12 cellular contexts compared by ENCODE assay signal in the genomic region with DNA sequence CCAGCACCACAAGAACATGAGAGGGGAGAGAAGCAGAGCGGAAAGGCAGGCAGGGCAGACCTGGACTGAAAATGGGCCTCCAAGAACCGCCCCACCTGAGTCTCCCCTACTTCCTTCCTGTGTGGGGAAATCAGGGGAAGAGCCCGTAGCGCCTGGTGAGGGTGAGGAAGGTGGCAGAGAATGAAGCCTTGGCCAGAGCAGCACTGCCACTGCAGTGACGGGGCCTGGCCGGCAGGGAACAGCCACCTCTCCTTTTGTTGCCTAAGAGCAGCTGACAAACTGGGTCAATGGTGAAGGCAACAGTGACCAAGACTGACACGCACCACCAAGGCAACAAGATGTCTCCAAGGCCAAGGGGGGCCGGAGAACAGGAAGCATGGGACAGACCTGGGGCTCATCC. TPM values are rescaled to one million over a fixed set of nuclear protein-coding genes. Genes with fewer than 3 reads are reported as not detected.
DNase-seq lines count a peak whose midpoint lies in the region; ATAC-seq and TF ChIP-seq lines count a peak whose summit lies in the region.
"Had no signal": no experiment of that assay in that cellular context is flagged by ENCODE, and none has a peak within 500 bp of the region (broad histone marks: within the 10 kb centered on the region; RNA-seq: fewer than 3 reads in every experiment).

No MANE protein-coding gene starts in this region.

- H3K27me3 Mint-ChIP-seq in Caco-2 (ENCODE audit: insufficient read depth, unreplicated experiment): no peaks in the 10 kb centered on the region
- no peaks in the 10 kb centered on the region for H3K27me3 Mint-ChIP-seq in naive thymus-derived CD8-positive, alpha-beta T cell
- no peaks in the 10 kb centered on the region for H3K27me3 Mint-ChIP-seq in activated CD4-positive, alpha-beta T cell treated with anti-CD3 and anti-CD28 coated beads for 36 hours
- H3K27me3 Mint-ChIP-seq: central memory CD8-positive, alpha-beta T cell had no signal

- H3K36me3 Mint-ChIP-seq in Caco-2 (ENCODE audit: insufficient read depth, unreplicated experiment): peaks cover 15% of the 10 kb centered on the region
- H3K36me3 Mint-ChIP-seq in naive thymus-derived CD8-positive, alpha-beta T cell: no peaks in the 10 kb centered on the region
- no peaks in the 10 kb centered on the region for H3K36me3 Mint-ChIP-seq in activated CD4-positive, alpha-beta T cell treated with anti-CD3 and anti-CD28 coated beads for 36 hours (ENCODE audit: low read depth)

- no peaks in the 10 kb centered on the region for H3K79me2 ChIP-seq in Loucy (ENCODE audit: insufficient read depth, low read length)

- no peaks in the 10 kb centered on the region for H3K9me3 Mint-ChIP-seq in Caco-2 (ENCODE audit: unreplicated experiment)
- H3K9me3 Mint-ChIP-seq in naive thymus-derived CD8-positive, alpha-beta T cell: no peaks in the 10 kb centered on the region
- H3K9me3 Mint-ChIP-seq in activated CD4-positive, alpha-beta T cell treated with anti-CD3 and anti-CD28 coated beads for 36 hours (ENCODE audit: low read depth): no peaks in the 10 kb centered on the region
- H3K9me3 Mint-ChIP-seq: central memory CD8-positive, alpha-beta T cell had no signal

- no peak overlapping the region for H3K9ac ChIP-seq in Loucy (ENCODE audit: low read depth, low read length, poor library complexity, severe bottlenecking)

- peak; percentile 71 for ATAC-seq in GM21825 (IDR thresholded peaks at IDR 0.05; ENCODE audit: unreplicated experiment)
- no peak for ATAC-seq in naive thymus-derived CD8-positive, alpha-beta T cell
- ATAC-seq in activated CD4-positive, alpha-beta T cell treated with anti-CD3 and anti-CD28 coated beads for 36 hours: no peak
- ATAC-seq: activated CD4-positive, CD25-positive, alpha-beta regulatory T cell treated with anti-CD3 and anti-CD28 coated beads, Interleukin-2, amount 50 U/mL, for 24 hours had no signal

- no peaks in the 10 kb centered on the region for H3F3A ChIP-seq in Loucy (ENCODE audit: low read depth)

- POLR2A ChIA-PET in Caco-2 (lab: Charles Lee): no interaction called here
- POLR2A ChIA-PET in naive thymus-derived CD8-positive, alpha-beta T cell (lab: Charles Lee): no interaction called here
- POLR2A ChIA-PET in activated CD4-positive, alpha-beta T cell treated with anti-CD3 and anti-CD28 coated beads for 36 hours (lab: Charles Lee): no interaction called here

- H3K27ac ChIP-seq in ovary: no peak overlapping the region

- CTCF ChIA-PET in Caco-2 (lab: Charles Lee): no interaction called here
- CTCF ChIA-PET in activated CD4-positive, alpha-beta T cell treated with anti-CD3 and anti-CD28 coated beads for 36 hours (lab: Charles Lee): no interaction called here

- H4K20me1 ChIP-seq in Loucy (ENCODE audit: insufficient read depth, low read length, poor library complexity, severe bottlenecking): no peaks in the 10 kb centered on the region

- peak overlapping the region; percentile 39; the same call in 1 of the 2 replicates for H2AFZ ChIP-seq in Loucy (ENCODE audit: low read length)

- intact Hi-C loops in Caco-2 (cut with micrococcal nuclease; ENCODE audit: unreplicated experiment) (no loop called here), ovary (cut with DNase I) (no loop called here)
- intact Hi-C loops in activated CD4-positive, alpha-beta T cell treated with anti-CD3 and anti-CD28 coated beads for 36 hours (cut with DNase I, micrococcal nuclease): no loop called here

- TF ChIP-seq CTCF in Caco-2 (IDR thresholded peaks at IDR 0.05; ENCODE audit: insufficient read depth in 1 of 2, low read depth in 1 of 2, low read length in 1 of 2, severe bottlenecking in 1 of 2, unreplicated experiment in 1 of 2) (no peak), Loucy (conservative IDR thresholded peaks at IDR 0.05; ENCODE audit: low read length) (no peak), ovary (IDR thresholded peaks at IDR 0.05) (no peak)

- H3K4me1 Mint-ChIP-seq in Caco-2 (ENCODE audit: low read depth, unreplicated experiment): peaks cover 29% of the 10 kb centered on the region
- peaks cover 3 to 9% (median 4%) of the 10 kb centered on the region in 4 donors for H3K4me1 Mint-ChIP-seq in naive thymus-derived CD8-positive, alpha-beta T cell
- no peaks in the 10 kb centered on the region for H3K4me1 Mint-ChIP-seq in activated CD4-positive, alpha-beta T cell treated with anti-CD3 and anti-CD28 coated beads for 36 hours

- no peak for DNase-seq in Caco-2
- peak; percentile 71 for DNase-seq in mesenteric fat pad (ENCODE audit: low spot score)
- no peak for DNase-seq in naive thymus-derived CD8-positive, alpha-beta T cell
- no peak for DNase-seq in activated CD4-positive, alpha-beta T cell treated with anti-CD3 and anti-CD28 coated beads for 36 hours
- no peak for DNase-seq in NCI-H128 (lab: John Stamatoyannopoulos, UW; ENCODE audit: unreplicated experiment)
- no peak for DNase-seq in ovary
- DNase-seq: GDM1, SHP77 had no signal

- no peak for TF ChIP-seq EP300 in ovary (IDR thresholded peaks at IDR 0.05)

- no peak overlapping the region for H3K4me2 ChIP-seq in Loucy (ENCODE audit: low read depth, low read length, poor library complexity, severe bottlenecking)

- H3K4me3 Mint-ChIP-seq in Caco-2 (ENCODE audit: unreplicated experiment): no peak overlapping the region
- H3K4me3 Mint-ChIP-seq in naive thymus-derived CD8-positive, alpha-beta T cell: no peak overlapping the region
- no peak overlapping the region for H3K4me3 Mint-ChIP-seq in activated CD4-positive, alpha-beta T cell treated with anti-CD3 and anti-CD28 coated beads for 36 hours
- H3K4me3 Mint-ChIP-seq: central memory CD8-positive, alpha-beta T cell had no signal

- H3K4me3 ChIP-seq in Caco-2 (ENCODE audit: low read depth, low read length) (no peak overlapping the region), Loucy (ENCODE audit: low read length, poor library complexity, severe bottlenecking) (no peak overlapping the region), ovary (no peak overlapping the region)

- TF ChIP-seq POLR2A in ovary (IDR thresholded peaks at IDR 0.05): no peak

- no peaks in the 10 kb centered on the region for H3K9me2 ChIP-seq in Loucy (replicated peaks; ENCODE audit: low read depth, low read length)

- H3K36me3 ChIP-seq in Caco-2 (ENCODE audit: control insufficient read depth, insufficient read depth, low read length) (no peaks in the 10 kb centered on the region), Loucy (ENCODE audit: insufficient read depth, low read length) (no peaks in the 10 kb centered on the region), ovary (no peaks in the 10 kb centered on the region)

- H3K9me3 ChIP-seq in Caco-2: no peaks in the 10 kb centered on the region
- no peaks in the 10 kb centered on the region for H3K9me3 ChIP-seq in Loucy (ENCODE audit: insufficient read depth, low read depth, low read length)
- no peaks in the 10 kb centered on the region for H3K9me3 ChIP-seq in ovary

- no peaks in the 10 kb centered on the region for H3K27me3 ChIP-seq in Caco-2 (replicated peaks; ENCODE audit: control insufficient read depth, insufficient read depth, low read length)
- no peaks in the 10 kb centered on the region for H3K27me3 ChIP-seq in Loucy (ENCODE audit: insufficient read depth, low read length, poor library complexity, severe bottlenecking)
- H3K27me3 ChIP-seq in ovary: no peaks in the 10 kb centered on the region

- peak overlapping the region; percentile 92 for H3K27ac Mint-ChIP-seq in Caco-2 (ENCODE audit: unreplicated experiment)
- peak overlapping the region in 1 of 10 donors; percentile 17 for H3K27ac Mint-ChIP-seq in naive thymus-derived CD8-positive, alpha-beta T cell
- no peak overlapping the region for H3K27ac Mint-ChIP-seq in activated CD4-positive, alpha-beta T cell treated with anti-CD3 and anti-CD28 coated beads for 36 hours

- 86 to 94% (median 88%) methylated on average over 8 of the region's 8 CpGs for WGBS in ovary, 3 donors

- no TSS peak for BruUV-seq in Caco-2 (replicated peaks; lab: Mats Ljungman, UMichigan)

- H3K4me1 ChIP-seq in Caco-2 (peaks cover 45% of the 10 kb centered on the region), Loucy (ENCODE audit: insufficient read depth, low read length, poor library complexity, severe bottlenecking) (no peaks in the 10 kb centered on the region), ovary (ENCODE audit: insufficient read depth) (peaks cover 3% of the 10 kb centered on the region)

RNA-seq across cellular contexts. Expression of a gene that starts 58.4 kb away (rescaled TPM):
- 21.4 and 22.5 TPM in 2 replicates for total RNA-seq in Caco-2 (2022)
- 14.7 TPM for total RNA-seq in mesenteric fat pad
- total RNA-seq in naive thymus-derived CD8-positive, alpha-beta T cell: 10 to 100 TPM; 20.4 to 22.8 TPM
- polyA plus RNA-seq in naive thymus-derived CD8-positive, alpha-beta T cell: 1 to 10 TPM; 4.5 to 5.5 (median 4.9) TPM
- 10 to 100 TPM; 14.4 to 23.7 TPM for total RNA-seq in activated CD4-positive, alpha-beta T cell treated with anti-CD3 and anti-CD28 coated beads for 36 hours
- 10 to 100 TPM; 17.5 to 24.0 (median 20.2) TPM for total RNA-seq in ovary
- 10 to 100 TPM in 1 of 2 donors, 1 to 10 TPM in 1; 8.9 to 12.3 TPM for polyA plus RNA-seq in ovary
